ENCODE assay signal across 1 cellular context in the genomic region with DNA sequence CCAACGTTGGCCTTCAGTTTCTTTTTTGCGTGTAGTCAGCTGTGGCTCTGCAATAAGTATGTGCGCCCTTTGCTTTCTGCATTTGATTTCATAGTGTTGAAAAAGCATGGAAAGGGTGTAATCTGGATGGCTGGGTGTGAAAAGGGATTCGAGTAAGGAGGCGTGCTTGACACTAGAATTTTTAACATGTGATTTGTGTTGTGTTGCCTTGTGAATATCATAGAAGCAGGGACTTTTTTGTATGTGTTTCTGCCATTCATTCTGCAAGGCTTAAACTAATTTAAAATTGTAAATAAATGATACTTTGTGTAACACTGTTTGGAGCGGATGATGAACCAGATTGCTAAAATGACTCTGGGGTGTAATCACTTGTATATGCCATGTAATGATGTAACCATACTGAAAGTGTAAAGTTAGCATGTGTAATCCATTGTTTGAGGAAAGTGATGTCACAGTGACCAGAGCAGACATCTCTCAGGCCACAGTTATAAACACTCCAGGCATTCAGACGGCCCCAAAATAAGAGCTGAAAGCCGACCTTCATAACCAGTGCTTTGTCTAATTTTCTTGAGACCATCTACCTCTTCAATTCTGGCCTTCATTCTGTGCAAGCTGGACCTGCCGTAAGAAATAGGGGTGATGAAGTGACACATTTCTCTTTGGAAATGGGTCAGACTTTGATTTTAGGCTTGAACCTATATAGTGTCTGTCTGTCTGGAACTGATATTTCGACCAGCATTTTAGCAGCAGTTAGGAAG.
TF ChIP-seq lines count a peak whose summit lies in the region.

No MANE protein-coding gene starts in this region.

TF ChIP-seq in IMR-90, 13 proteins besides CTCF, POLR2A, EP300 and RAD21:
- no peak for TF ChIP-seq SMC3 (IDR thresholded peaks at IDR 0.05; ENCODE audit: low read depth, low read length)
- no peak for TF ChIP-seq MXI1 (IDR thresholded peaks at IDR 0.05; ENCODE audit: borderline replicate concordance, low read depth, low read length)
- no peak for TF ChIP-seq FOS (IDR thresholded peaks at IDR 0.05; ENCODE audit: low read depth, low read length)
- no peak for TF ChIP-seq MAZ (IDR thresholded peaks at IDR 0.05; ENCODE audit: borderline replicate concordance, low read depth, low read length)
- no peak for TF ChIP-seq RFX5 (IDR thresholded peaks at IDR 0.05; ENCODE audit: low read depth, low read length)
- no peak for TF ChIP-seq CHD1 (IDR thresholded peaks at IDR 0.05; ENCODE audit: low read depth, low read length)
- TF ChIP-seq, protein P1, sequence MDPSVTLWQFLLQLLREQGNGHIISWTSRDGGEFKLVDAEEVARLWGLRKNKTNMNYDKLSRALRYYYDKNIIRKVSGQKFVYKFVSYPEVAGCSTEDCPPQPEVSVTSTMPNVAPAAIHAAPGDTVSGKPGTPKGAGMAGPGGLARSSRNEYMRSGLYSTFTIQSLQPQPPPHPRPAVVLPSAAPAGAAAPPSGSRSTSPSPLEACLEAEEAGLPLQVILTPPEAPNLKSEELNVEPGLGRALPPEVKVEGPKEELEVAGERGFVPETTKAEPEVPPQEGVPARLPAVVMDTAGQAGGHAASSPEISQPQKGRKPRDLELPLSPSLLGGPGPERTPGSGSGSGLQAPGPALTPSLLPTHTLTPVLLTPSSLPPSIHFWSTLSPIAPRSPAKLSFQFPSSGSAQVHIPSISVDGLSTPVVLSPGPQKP (IDR thresholded peaks at IDR 0.05; ENCODE audit: borderline replicate concordance, low read depth, low read length), result no peak
- TF ChIP-seq BHLHE40 (IDR thresholded peaks at IDR 0.05; ENCODE audit: low read depth, low read length), result 0 out of 2 replicates have a peak, but pooled peaks have one; percentile 40
- no peak for TF ChIP-seq NFE2L2 (IDR thresholded peaks at IDR 0.05; ENCODE audit: low read depth, low read length)
- TF ChIP-seq MAFK (IDR thresholded peaks at IDR 0.05; ENCODE audit: low read depth, low read length), result no peak
- TF ChIP-seq RCOR1 (IDR thresholded peaks at IDR 0.05; ENCODE audit: insufficient replicate concordance, low read length), result no peak
- TF ChIP-seq CEBPB (IDR thresholded peaks at IDR 0.05; ENCODE audit: low read depth, low read length), result peak; percentile 81
TF ChIP-seq in IMR-90: peak in this region for 2.
